Comparison of ENCODE assay signal across 8 cellular contexts in genomic region chr1:180881806-180882509, GRCh38. TPM values are rescaled to one million over a fixed set of nuclear protein-coding genes. Genes with fewer than 3 reads are reported as not detected.
DNase-seq lines count a peak whose midpoint lies in the region; ATAC-seq and FAIRE-seq lines count a peak whose summit lies in the region.

No MANE protein-coding gene starts in this region.

- intact Hi-C loops in sciatic nerve (cut with DNase I), result loop anchor here (5.0 kb wide), 1 partner anchor 260 kb away; no protein-coding TSS in a partner anchor

- DNase-seq in DMS 273 (lab: John Stamatoyannopoulos, UW; ENCODE audit: unreplicated experiment), result peak; percentile 78
- peak; percentile 54 to 70 for DNase-seq in NCI-H2081 (lab: John Stamatoyannopoulos, UW)
- peak; percentile 65 for DNase-seq in globus pallidus (ENCODE audit: low spot score)
- no peak for DNase-seq in sciatic nerve (ENCODE audit: low spot score)
- no peak for DNase-seq in activated CD4-positive, CD25-positive, alpha-beta regulatory T cell (lab: John Stamatoyannopoulos, UW)

- ATAC-seq in GM21515 (IDR thresholded peaks at IDR 0.05; ENCODE audit: unreplicated experiment) (peak; percentile 48), sciatic nerve (peak; percentile 64), HG02852 (IDR thresholded peaks at IDR 0.05; ENCODE audit: unreplicated experiment) (no peak)

- FAIRE-seq in TTC549 (lab: Jason Lieb, UNC), result peak; percentile 86

RNA-seq across cellular contexts. Expression of gene KIAA1614, which starts 30.7 kb away (rescaled TPM):
- 14.9 TPM for total RNA-seq in sciatic nerve

Comparison
In these comparisons a context has a peak if more than half of its experiments do, and no peak if none do; other contexts are left out.
1. DNase-seq: peak in DMS 273 (single experiment), NCI-H2081 (2 of 2) and globus pallidus (single experiment); none in sciatic nerve (single experiment) and activated CD4-positive, CD25-positive, alpha-beta regulatory T cell (0 of 4).